15 cellular contexts compared by ENCODE assay signal in the genomic region with DNA sequence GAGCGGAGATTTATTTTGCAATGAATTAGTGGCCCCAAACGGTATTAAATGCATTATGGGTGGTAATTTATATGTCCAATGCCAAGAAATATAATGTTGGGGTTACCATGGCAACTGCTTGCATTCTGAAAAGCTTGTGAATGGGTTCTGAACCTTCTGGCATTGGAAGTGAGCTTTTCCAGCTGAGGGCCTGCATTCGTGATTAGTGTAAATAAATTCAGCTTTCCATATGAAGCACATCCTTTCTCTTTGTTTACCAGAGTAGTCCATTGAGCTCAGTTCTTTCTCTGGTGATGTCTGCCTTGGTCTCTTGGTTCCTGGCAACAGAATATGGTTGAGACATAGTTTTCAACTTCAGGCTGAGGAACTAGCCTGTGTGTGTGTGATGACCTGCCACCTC. TPM values are rescaled to one million over a fixed set of nuclear protein-coding genes. Genes with fewer than 3 reads are reported as not detected.
DNase-seq lines count a peak whose midpoint lies in the region; TF ChIP-seq lines count a peak whose summit lies in the region.
"Had no signal": no experiment of that assay in that cellular context is flagged by ENCODE, and none has a peak within 500 bp of the region (broad histone marks: within the 10 kb centered on the region; RNA-seq: fewer than 3 reads in every experiment).

No MANE protein-coding gene starts in this region.

- no peaks in the 10 kb centered on the region for H3K9me3 Mint-ChIP-seq in neural progenitor cell
- H3K9me3 Mint-ChIP-seq: natural killer cell treated with Interleukin-12 subunit alpha and Interleukin-12 subunit beta and Interleukin-15 and Interleukin-18, amount 100 ng/mL, for 72 hours had no signal

- peak overlapping the region; percentile 38 for H3K9ac ChIP-seq in endocrine pancreas (ENCODE audit: control insufficient read depth, insufficient read depth, low read length)
- no peak overlapping the region for H3K9ac ChIP-seq in neural progenitor cell

- peak overlapping the region; percentile 74 for H3K4me3 ChIP-seq in endocrine pancreas (ENCODE audit: control insufficient read depth, insufficient read depth, low read length)
- no peak overlapping the region for H3K4me3 ChIP-seq in neural progenitor cell
- H3K4me3 ChIP-seq in ascending aorta, result no peak overlapping the region
- H3K4me3 ChIP-seq: A549, SJCRH30 had no signal

- H3K79me2 ChIP-seq in neural progenitor cell (ENCODE audit: low read depth), result peaks cover 3% of the 10 kb centered on the region

- H3K27ac ChIP-seq in neural progenitor cell, result no peak overlapping the region
- H3K27ac ChIP-seq in caudate nucleus (ENCODE audit: low read depth, low read length), result no peak overlapping the region
- H3K27ac ChIP-seq in ascending aorta, result no peak overlapping the region
- no peak overlapping the region for H3K27ac ChIP-seq in substantia nigra (ENCODE audit: low read depth, low read length, poor library complexity, severe bottlenecking)
- H3K27ac ChIP-seq: A549, SJCRH30 had no signal

- H3K27me3 ChIP-seq in endocrine pancreas (ENCODE audit: control insufficient read depth, insufficient read depth, low read length), result no peaks in the 10 kb centered on the region
- H3K27me3 ChIP-seq in neural progenitor cell, result no peaks in the 10 kb centered on the region
- no peaks in the 10 kb centered on the region for H3K27me3 ChIP-seq in ascending aorta
- H3K27me3 ChIP-seq: SJCRH30 had no signal

- peaks cover 12% of the 10 kb centered on the region for H3K36me3 Mint-ChIP-seq in neural progenitor cell

- DNase-seq in NCI-H345 (lab: John Stamatoyannopoulos, UW) (peak; percentile 25), NCI-H345 treated with DMSO at 0.1 percent for 48 hours (lab: John Stamatoyannopoulos, UW; ENCODE audit: unreplicated experiment) (no peak), NCI-H2227 treated with DMSO at 0.1 percent for 48 hours (lab: John Stamatoyannopoulos, UW) (peak; percentile 17), neural progenitor cell (ENCODE audit: low spot score) (no peak), caudate nucleus (lab: John Stamatoyannopoulos, UW) (no peak), ascending aorta (ENCODE audit: low spot score in 2 of 2) (no peak), substantia nigra (lab: John Stamatoyannopoulos, UW) (no peak)
- DNase-seq: amygdala, Caco-2, dermis blood vessel endothelial cell, NCI-H1930 had no signal

- intact Hi-C loops in ascending aorta (cut with DNase I), result no loop called here

- no peaks in the 10 kb centered on the region for H3K9me3 ChIP-seq in endocrine pancreas (ENCODE audit: control insufficient read depth, low read length)
- no peaks in the 10 kb centered on the region for H3K9me3 ChIP-seq in neural progenitor cell (ENCODE audit: low read depth)
- H3K9me3 ChIP-seq in ascending aorta, result no peaks in the 10 kb centered on the region
- H3K9me3 ChIP-seq: A549, Caco-2, SJCRH30 had no signal

- peak overlapping the region; percentile 55 for H3K27ac Mint-ChIP-seq in neural progenitor cell

- H3K4me1 Mint-ChIP-seq in neural progenitor cell, result peaks cover 59% of the 10 kb centered on the region

- H4K20me1 ChIP-seq in neural progenitor cell (ENCODE audit: low read depth), result peaks cover 18% of the 10 kb centered on the region

- no peaks in the 10 kb centered on the region for H3K4me1 ChIP-seq in endocrine pancreas (ENCODE audit: control insufficient read depth, insufficient read depth, low read length)
- H3K4me1 ChIP-seq in neural progenitor cell, result peaks cover 7% of the 10 kb centered on the region
- peaks cover 0 to 4% of the 10 kb centered on the region in 2 donors for H3K4me1 ChIP-seq in ascending aorta
- H3K4me1 ChIP-seq: Caco-2, SJCRH30 had no signal

- no peak overlapping the region for H3K4me3 Mint-ChIP-seq in neural progenitor cell
- H3K4me3 Mint-ChIP-seq: natural killer cell treated with Interleukin-12 subunit alpha and Interleukin-12 subunit beta and Interleukin-15 and Interleukin-18, amount 100 ng/mL, for 72 hours had no signal

- H3K36me3 ChIP-seq in endocrine pancreas (ENCODE audit: control insufficient read depth, insufficient read depth, low read length) (no peaks in the 10 kb centered on the region), neural progenitor cell (no peaks in the 10 kb centered on the region), ascending aorta (peaks cover 0 to 3% of the 10 kb centered on the region in 2 donors)
- H3K36me3 ChIP-seq: SJCRH30 had no signal

- no peaks in the 10 kb centered on the region for H3F3A ChIP-seq in neural progenitor cell (ENCODE audit: low read depth)

- peaks cover 3% of the 10 kb centered on the region for H3K27me3 Mint-ChIP-seq in neural progenitor cell (ENCODE audit: insufficient read depth, low read depth)
- H3K27me3 Mint-ChIP-seq: natural killer cell treated with Interleukin-12 subunit alpha and Interleukin-12 subunit beta and Interleukin-15 and Interleukin-18, amount 100 ng/mL, for 72 hours had no signal

- no peak overlapping the region for H2AFZ ChIP-seq in neural progenitor cell (replicated peaks)

- H3K4me2 ChIP-seq in neural progenitor cell, result no peak overlapping the region
- H3K4me2 ChIP-seq: A549 had no signal

- TF ChIP-seq CTCF in neural progenitor cell (IDR thresholded peaks at IDR 0.05), result no peak
- no peak for TF ChIP-seq CTCF in ascending aorta (IDR thresholded peaks at IDR 0.05)

RNA-seq across cellular contexts. Expression of a gene that starts 51.9 kb away (rescaled TPM):
- total RNA-seq in neural progenitor cell (ENCODE audit: low replicate concordance) (15.7 and 18.1 TPM in 2 replicates), ascending aorta (12.2 TPM)

Comparison
In these comparisons a context has a peak if more than half of its experiments do, and no peak if none do; other contexts are left out.
1. DNase-seq: peak in NCI-H345 (single experiment) and NCI-H2227 treated with DMSO at 0.1 percent for 48 hours (single experiment); none in NCI-H345 treated with DMSO at 0.1 percent for 48 hours (single experiment), neural progenitor cell (single experiment), caudate nucleus (0 of 61), ascending aorta (0 of 2) and substantia nigra (0 of 49).